In the genomic region with DNA sequence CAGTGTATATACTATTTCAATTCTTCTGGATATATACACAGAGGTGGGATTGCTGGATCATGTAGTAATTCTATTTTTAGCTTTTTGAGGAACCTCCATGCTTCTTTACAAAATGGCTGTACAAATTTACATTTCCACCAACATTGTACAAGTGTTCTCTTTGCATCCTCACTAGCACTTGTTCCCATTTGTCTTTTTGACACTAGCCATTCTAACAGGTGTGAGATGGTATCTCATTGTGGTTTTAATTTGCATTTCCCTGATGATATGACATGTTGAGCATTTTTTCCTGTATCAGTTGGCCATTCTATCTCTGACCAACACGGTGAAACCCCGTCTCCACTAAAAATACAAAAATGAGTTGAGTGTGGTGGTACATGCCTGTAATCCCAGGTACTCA, we compare ENCODE assay signal across 11 cellular contexts.
DNase-seq lines count a peak whose midpoint lies in the region; ATAC-seq and FAIRE-seq lines count a peak whose summit lies in the region.
"Had no signal": no experiment of that assay in that cellular context is flagged by ENCODE, and none has a peak within 500 bp of the region (broad histone marks: within the 10 kb centered on the region; RNA-seq: fewer than 3 reads in every experiment).

No MANE protein-coding gene starts in this region.

- no peak for ATAC-seq in GM18907 (IDR thresholded peaks at IDR 0.05; ENCODE audit: unreplicated experiment)
- ATAC-seq in GM18870 (IDR thresholded peaks at IDR 0.05; ENCODE audit: unreplicated experiment), result no peak
- ATAC-seq: HCT116, K562 had no signal

- peak; percentile 93 for FAIRE-seq in HTR-8/SVneo (lab: Jason Lieb, UNC)
- FAIRE-seq: H54, K562 had no signal

- DNase-seq in HTR-8/SVneo (ENCODE audit: insufficient read length, low spot score) (no peak), NCI-H526 treated with DMSO at 0.1 percent for 48 hours (lab: John Stamatoyannopoulos, UW) (peak; percentile 79), myocyte (ENCODE audit: low read depth) (peak; percentile 13), NCI-H524 (lab: John Stamatoyannopoulos, UW) (no peak)
- DNase-seq: CD4-positive, CD25-positive, alpha-beta regulatory T cell; GM23248 had no signal

Comparison
In these comparisons a context has a peak if more than half of its experiments do, and no peak if none do; other contexts are left out.
1. DNase-seq: peak in NCI-H526 treated with DMSO at 0.1 percent for 48 hours (single experiment) and myocyte (single experiment); none in HTR-8/SVneo (single experiment) and NCI-H524 (0 of 2).